In genomic region chr1:12141533-12141855, GRCh38 we compare ENCODE assay signal across 14 cellular contexts.
"Had no signal": no experiment of that assay in that cellular context is flagged by ENCODE, and none has a peak within 500 bp of the region (broad histone marks: within the 10 kb centered on the region; RNA-seq: fewer than 3 reads in every experiment).

No MANE protein-coding gene starts in this region.

- H3K27me3 ChIP-seq: ascending aorta, stomach had no signal

- H3K36me3 ChIP-seq: ascending aorta, esophagus squamous epithelium, stomach had no signal

- DNase-seq: activated CD4-positive, alpha-beta T cell treated with anti-CD3 and anti-CD28 coated beads, Interleukin-2, amount 10 ng/mL, durations not matched to agents 24 days and 14 days; activated CD8-positive, alpha-beta memory T cell treated with anti-CD3 and anti-CD28 coated beads, Interleukin-2, amount 50 U/mL, for 4 hours; activated effector memory CD4-positive, alpha-beta T cell treated with Interleukin-2 at 50 U/mL for 16 hours; activated T-cell treated with anti-CD3 and anti-CD28 coated beads, Interleukin-2, amount 50 U/mL, for 4 hours; effector memory CD4-positive, alpha-beta T cell; esophagus squamous epithelium; left colon; small intestine; stimulated activated CD4-positive, alpha-beta T cell treated with anti-CD3 and anti-CD28 coated beads, Interleukin-15, amount 100 ng/mL, for 24 hours; stimulated activated CD4-positive, alpha-beta T cell treated with anti-CD3 and anti-CD28 coated beads, Interleukin-2, amount 100 ng/mL, for 48 hours; stomach had no signal

- H3K9me3 ChIP-seq: ascending aorta, esophagus squamous epithelium, stomach had no signal

- H3K27ac ChIP-seq: ascending aorta, esophagus squamous epithelium, stomach had no signal

- H3K4me3 ChIP-seq: ascending aorta, esophagus squamous epithelium, lung, stomach had no signal

- H3K4me1 ChIP-seq: ascending aorta had no signal

- ATAC-seq: activated T-cell treated with anti-CD3 and anti-CD28 coated beads, Interleukin-2, amount 50 U/mL, for 4 hours; left colon; natural killer cell treated with Interleukin-12 subunit alpha and Interleukin-12 subunit beta and Interleukin-15 and Interleukin-18, amount 100 ng/mL, for 72 hours had no signal
